1 cellular context compared by ENCODE assay signal in genomic region chr9:134834957-134835419, GRCh38.
TF ChIP-seq lines count a peak whose summit lies in the region.

No MANE protein-coding gene starts in this region.

TF ChIP-seq in GM23338, 12 proteins besides CTCF, POLR2A, EP300 and RAD21 (continued from another document):
- TF ChIP-seq ZNF462 (CRISPR knock-in tag; IDR thresholded peaks at IDR 0.05) = no peak
- no peak for TF ChIP-seq ZNF331 (CRISPR knock-in tag; IDR thresholded peaks at IDR 0.05; ENCODE audit: low read depth)
- TF ChIP-seq EZH2 (IDR thresholded peaks at IDR 0.05; ENCODE audit: low read depth, unreplicated experiment) = no peak
- no peak for TF ChIP-seq JUNB (IDR thresholded peaks at IDR 0.05; ENCODE audit: unreplicated experiment)
- no peak for TF ChIP-seq NANOG (IDR thresholded peaks at IDR 0.05; ENCODE audit: borderline replicate concordance)
- TF ChIP-seq STAT1 (IDR thresholded peaks at IDR 0.05; ENCODE audit: unreplicated experiment) = no peak
- no peak for TF ChIP-seq EZH2phosphoT487 (IDR thresholded peaks at IDR 0.05; ENCODE audit: unreplicated experiment)
- no peak for TF ChIP-seq CREB1 (CRISPR knock-in tag; IDR thresholded peaks at IDR 0.05; ENCODE audit: low read depth)
- TF ChIP-seq REST (IDR thresholded peaks at IDR 0.05; ENCODE audit: unreplicated experiment) = no peak
- TF ChIP-seq POLR2AphosphoS5 (IDR thresholded peaks at IDR 0.05; ENCODE audit: low read depth) = no peak
- TF ChIP-seq, protein P1, sequence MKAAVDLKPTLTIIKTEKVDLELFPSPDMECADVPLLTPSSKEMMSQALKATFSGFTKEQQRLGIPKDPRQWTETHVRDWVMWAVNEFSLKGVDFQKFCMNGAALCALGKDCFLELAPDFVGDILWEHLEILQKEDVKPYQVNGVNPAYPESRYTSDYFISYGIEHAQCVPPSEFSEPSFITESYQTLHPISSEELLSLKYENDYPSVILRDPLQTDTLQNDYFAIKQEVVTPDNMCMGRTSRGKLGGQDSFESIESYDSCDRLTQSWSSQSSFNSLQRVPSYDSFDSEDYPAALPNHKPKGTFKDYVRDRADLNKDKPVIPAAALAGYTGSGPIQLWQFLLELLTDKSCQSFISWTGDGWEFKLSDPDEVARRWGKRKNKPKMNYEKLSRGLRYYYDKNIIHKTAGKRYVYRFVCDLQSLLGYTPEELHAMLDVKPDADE (IDR thresholded peaks at IDR 0.05) = no peak
